ENCODE assay signal across 19 cellular contexts in genomic region chr11:79418241-79418640, GRCh38.
"Had no signal": no experiment of that assay in that cellular context is flagged by ENCODE, and none has a peak within 500 bp of the region (broad histone marks: within the 10 kb centered on the region; RNA-seq: fewer than 3 reads in every experiment).

No MANE protein-coding gene starts in this region.

- DNase-seq: effector memory CD4-positive, alpha-beta T cell; erythroblast; gastrocnemius medialis; heart right ventricle; hypothalamus; mucosa of descending colon; natural killer cell; ovary; sigmoid colon; stimulated activated CD4-positive, alpha-beta T cell treated with anti-CD3 and anti-CD28 coated beads, Interleukin-12 subunit alpha, Interleukin-12 subunit beta, amount 100 ng/mL, for 4 hours; stimulated activated CD4-positive, alpha-beta T cell treated with anti-CD3 and anti-CD28 coated beads, Interleukin-2, amount 100 ng/mL, for 48 hours; stimulated activated naive CD8-positive, alpha-beta T cell treated with anti-CD3 and anti-CD28 coated beads, Interleukin-15, Interleukin-2, amounts not matched to agents 100 U/mL and 50 U/mL, for 24 hours; testis; transverse colon had no signal

- H3K4me3 ChIP-seq: gastrocnemius medialis, heart right ventricle, mucosa of descending colon, ovary, right atrium auricular region, sigmoid colon, skin epidermis, testis, transverse colon had no signal

- H3K9me3 ChIP-seq: gastrocnemius medialis, mucosa of descending colon, ovary, sigmoid colon, testis, transverse colon had no signal

- H3K4me1 ChIP-seq: testis had no signal

- H3K4me3 Mint-ChIP-seq: natural killer cell, neural crest cell had no signal

- ATAC-seq: gastrocnemius medialis; heart right ventricle; left lobe of liver; natural killer cell; stimulated activated naive CD8-positive, alpha-beta T cell treated with anti-CD3 and anti-CD28 coated beads, Interleukin-15, Interleukin-2, amounts not matched to agents 100 U/mL and 50 U/mL, for 24 hours had no signal

- FAIRE-seq: islet of Langerhans had no signal

- H3K27ac Mint-ChIP-seq: natural killer cell had no signal

- H3K36me3 ChIP-seq: gastrocnemius medialis, heart right ventricle, ovary, right atrium auricular region, sigmoid colon, transverse colon had no signal

- H3K27ac ChIP-seq: gastrocnemius medialis, heart right ventricle, ovary, right atrium auricular region, sigmoid colon, testis, transverse colon had no signal

- H3K4me1 Mint-ChIP-seq: natural killer cell had no signal

- H3K27me3 ChIP-seq: ovary, right atrium auricular region, sigmoid colon, testis, transverse colon had no signal

- H3K36me3 Mint-ChIP-seq: natural killer cell had no signal
